In genomic region chr1:153805042-153805745, GRCh38 we compare ENCODE assay signal across 1 cellular context.
A peak's percentile ranks its signal among the peaks of the same experiment; 100 is the strongest.
TF ChIP-seq lines count a peak whose summit lies in the region.

No MANE protein-coding gene starts in this region.

TF ChIP-seq in GM12878, 131 proteins besides CTCF, POLR2A, EP300 and RAD21 (continued from another document and continues in another):
- TF ChIP-seq ATF3 (IDR thresholded peaks at IDR 0.05; ENCODE audit: borderline replicate concordance, extremely low read depth, low read depth, low read length), result no peak
- no peak for TF ChIP-seq EGR1 (IDR thresholded peaks at IDR 0.05; ENCODE audit: borderline replicate concordance in 1 of 2, low read depth in 2 of 2, low read length in 2 of 2)
- TF ChIP-seq NFYA (IDR thresholded peaks at IDR 0.05; ENCODE audit: borderline replicate concordance, low read depth, low read length), result no peak
- TF ChIP-seq DPF2 (IDR thresholded peaks at IDR 0.05), result peak; percentile 99
- TF ChIP-seq HDAC2 (IDR thresholded peaks at IDR 0.05), result no peak
- TF ChIP-seq FOXK2 (IDR thresholded peaks at IDR 0.05), result no peak
- no peak for TF ChIP-seq ZNF24 (IDR thresholded peaks at IDR 0.05)
- peak; percentile 81; the same call in 1 of the 2 replicates for TF ChIP-seq CHD2 (IDR thresholded peaks at IDR 0.05; ENCODE audit: borderline replicate concordance, low read depth, low read length)
- TF ChIP-seq BHLHE40 (IDR thresholded peaks at IDR 0.05; ENCODE audit: borderline replicate concordance in 1 of 2, low read depth in 2 of 2, low read length in 1 of 2), result peak; percentile 92 to 94
- peak; percentile 93 for TF ChIP-seq NFIC (IDR thresholded peaks at IDR 0.05; ENCODE audit: low read depth, low read length)
- no peak for TF ChIP-seq KAT2A (conservative IDR thresholded peaks at IDR 0.05; ENCODE audit: control insufficient read depth, low read depth, low read length)
- TF ChIP-seq USF1 (IDR thresholded peaks at IDR 0.05; ENCODE audit: borderline replicate concordance, extremely low read length, insufficient read depth, low read depth, low read length), result no peak
- TF ChIP-seq TCF3 (IDR thresholded peaks at IDR 0.05; ENCODE audit: borderline replicate concordance, insufficient read depth, low read depth, low read length), result 0 out of 2 replicates have a peak, but pooled peaks have one; percentile 64
- no peak for TF ChIP-seq FOS (IDR thresholded peaks at IDR 0.05; ENCODE audit: borderline replicate concordance, extremely low read depth, insufficient read length)
- TF ChIP-seq IRF4 (IDR thresholded peaks at IDR 0.05; ENCODE audit: low read depth, low read length), result peak; percentile 99
- TF ChIP-seq NKRF (conservative IDR thresholded peaks at IDR 0.05), result no peak
- peak; percentile 89 for TF ChIP-seq EED (IDR thresholded peaks at IDR 0.05; ENCODE audit: low read depth)
- TF ChIP-seq SP1 (IDR thresholded peaks at IDR 0.05; ENCODE audit: low read depth, low read length), result peak; percentile 65
- no peak for TF ChIP-seq PAX8 (IDR thresholded peaks at IDR 0.05)
- TF ChIP-seq IKZF1 (conservative IDR thresholded peaks at IDR 0.05), result peak; percentile 84
- TF ChIP-seq CBFB (IDR thresholded peaks at IDR 0.05; ENCODE audit: low read depth), result peak; percentile 95
- TF ChIP-seq SIX5 (IDR thresholded peaks at IDR 0.05; ENCODE audit: low read depth, low read length, severe bottlenecking), result no peak
- TF ChIP-seq STAT1 (conservative IDR thresholded peaks at IDR 0.05), result no peak
- peak; percentile 93 for TF ChIP-seq MTA2 (IDR thresholded peaks at IDR 0.05; ENCODE audit: low read depth)
- no peak for TF ChIP-seq CEBPB (IDR thresholded peaks at IDR 0.05; ENCODE audit: borderline replicate concordance in 1 of 2, low read depth in 2 of 2, low read length in 2 of 2)
- no peak for TF ChIP-seq NRF1 (conservative IDR thresholded peaks at IDR 0.05; ENCODE audit: low read depth, low read length)
- peak; percentile 78 for TF ChIP-seq JUNB (IDR thresholded peaks at IDR 0.05)
- TF ChIP-seq NR2C2 (IDR thresholded peaks at IDR 0.05; ENCODE audit: borderline replicate concordance, control insufficient read depth, insufficient read length, low read depth), result no peak
- no peak for TF ChIP-seq CHD1 (IDR thresholded peaks at IDR 0.05; ENCODE audit: low read depth, low read length)
- TF ChIP-seq TCF12 (IDR thresholded peaks at IDR 0.05; ENCODE audit: low read depth, low read length), result peak; percentile 83
- TF ChIP-seq REST (IDR thresholded peaks at IDR 0.05; ENCODE audit: low read depth, low read length), result no peak
- no peak for TF ChIP-seq BRCA1 (IDR thresholded peaks at IDR 0.05; ENCODE audit: low read depth, low read length)
- no peak; the same call in 1 of the 2 replicates for TF ChIP-seq GATAD2B (conservative IDR thresholded peaks at IDR 0.05; ENCODE audit: low read depth)
- TF ChIP-seq ZNF622 (IDR thresholded peaks at IDR 0.05), result no peak
- peak; percentile 98 for TF ChIP-seq SKIL (IDR thresholded peaks at IDR 0.05; ENCODE audit: low read depth, poor library complexity, severe bottlenecking)
- TF ChIP-seq CBX3 (IDR thresholded peaks at IDR 0.05; ENCODE audit: borderline replicate concordance, low read depth), result no peak
- TF ChIP-seq ZNF274 (IDR thresholded peaks at IDR 0.05; ENCODE audit: insufficient read depth, insufficient read length), result no peak
- no peak for TF ChIP-seq NR2C1 (IDR thresholded peaks at IDR 0.05)
- no peak for TF ChIP-seq SMAD5 (IDR thresholded peaks at IDR 0.05; ENCODE audit: low read depth)
- TF ChIP-seq SMAD1 (IDR thresholded peaks at IDR 0.05; ENCODE audit: low read depth, partially characterized antibody), result peak; percentile 98
- no peak for TF ChIP-seq ELK1 (IDR thresholded peaks at IDR 0.05; ENCODE audit: low read depth, low read length)
- TF ChIP-seq ASH2L (IDR thresholded peaks at IDR 0.05; ENCODE audit: borderline replicate concordance, low read depth), result no peak
- TF ChIP-seq NBN (IDR thresholded peaks at IDR 0.05), result peak; percentile 96
- TF ChIP-seq ZNF687 (IDR thresholded peaks at IDR 0.05), result no peak
- TF ChIP-seq ATF7 (IDR thresholded peaks at IDR 0.05; ENCODE audit: low read depth), result peak; percentile 97
- TF ChIP-seq SIN3A (IDR thresholded peaks at IDR 0.05; ENCODE audit: low read depth, low read length), result no peak
- peak in 1 of 2 experiments; percentile 58; a peak in 2 of 4 replicates for TF ChIP-seq ETV6 (conservative IDR thresholded peaks at IDR 0.05 in 1 of 2, IDR thresholded peaks at IDR 0.05 in 1 of 2; ENCODE audit: borderline replicate concordance in 1 of 2, low read depth in 1 of 2)
- TF ChIP-seq SMC3 (IDR thresholded peaks at IDR 0.05; ENCODE audit: borderline replicate concordance, low read length), result no peak
- no peak for TF ChIP-seq MAX (IDR thresholded peaks at IDR 0.05; ENCODE audit: low read depth, low read length)
- TF ChIP-seq SPI1 (IDR thresholded peaks at IDR 0.05; ENCODE audit: borderline replicate concordance, insufficient read depth, low read depth, low read length), result peak; percentile 100
- TF ChIP-seq STAT3 (IDR thresholded peaks at IDR 0.05; ENCODE audit: low read depth, low read length), result no peak
- no peak for TF ChIP-seq ESRRA (IDR thresholded peaks at IDR 0.05; ENCODE audit: low read length)
- 0 out of 2 replicates have a peak, but pooled peaks have one; percentile 25 for TF ChIP-seq YY1 (IDR thresholded peaks at IDR 0.05; ENCODE audit: low read depth, low read length)
- TF ChIP-seq HSF1 (IDR thresholded peaks at IDR 0.05; ENCODE audit: low read depth, low read length), result no peak
- TF ChIP-seq BMI1 (IDR thresholded peaks at IDR 0.05; ENCODE audit: borderline replicate concordance), result peak; percentile 50; the same call in 1 of the 2 replicates
- no peak for TF ChIP-seq RB1 (IDR thresholded peaks at IDR 0.05; ENCODE audit: borderline replicate concordance)
- no peak for TF ChIP-seq ZNF217 (IDR thresholded peaks at IDR 0.05)
- TF ChIP-seq EZH2 (IDR thresholded peaks at IDR 0.05; ENCODE audit: borderline replicate concordance, control insufficient read depth, low read depth, low read length), result no peak
